ENCODE assay signal across 14 cellular contexts in the genomic region with DNA sequence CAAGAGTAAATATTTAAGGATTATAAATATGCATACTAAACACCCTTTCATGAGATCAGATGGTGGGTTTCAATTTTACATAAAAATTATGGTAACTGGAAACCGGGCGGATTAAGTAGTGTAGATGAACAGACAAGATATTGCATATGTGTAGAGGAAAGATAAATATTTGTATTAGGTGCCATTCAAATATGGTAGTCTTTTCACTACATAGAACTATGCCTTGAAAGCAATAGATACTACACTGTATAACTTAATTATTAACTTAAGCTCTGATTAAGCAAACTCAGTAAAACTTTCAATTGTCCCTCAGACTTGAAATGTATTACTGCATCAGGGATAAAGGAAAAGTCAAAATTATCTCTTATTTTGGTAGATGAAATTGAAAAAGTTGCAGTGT. TPM values are rescaled to one million over a fixed set of nuclear protein-coding genes. Genes with fewer than 3 reads are reported as not detected.
DNase-seq lines count a peak whose midpoint lies in the region; FAIRE-seq and TF ChIP-seq lines count a peak whose summit lies in the region.
"Had no signal": no experiment of that assay in that cellular context is flagged by ENCODE, and none has a peak within 500 bp of the region (broad histone marks: within the 10 kb centered on the region; RNA-seq: fewer than 3 reads in every experiment).

No MANE protein-coding gene starts in this region.

- no peak overlapping the region for H2BK120ac ChIP-seq in mesenchymal stem cell (ENCODE audit: low read depth, low read length)

- H3K4me2 ChIP-seq in astrocyte (ENCODE audit: low read length) = peak overlapping the region; percentile 89
- no peak overlapping the region for H3K4me2 ChIP-seq in mesenchymal stem cell (ENCODE audit: low read length, poor library complexity, severe bottlenecking)

- H3K4me3 ChIP-seq in astrocyte (ENCODE audit: insufficient read depth, low read depth, low read length) (peak overlapping the region; percentile 25), mesenchymal stem cell (ENCODE audit: insufficient read depth in 1 of 2, low read depth in 1 of 2, low read length in 2 of 2) (peak overlapping the region in 1 of 2 experiments; percentile 95), suprapubic skin (peak overlapping the region; percentile 59)
- H3K4me3 ChIP-seq: GM12878, lung had no signal

- TF ChIP-seq CTCF in astrocyte (IDR thresholded peaks at IDR 0.05; ENCODE audit: insufficient read depth, low read depth, low read length) = no peak
- TF ChIP-seq CTCF in suprapubic skin (IDR thresholded peaks at IDR 0.05) = no peak

- H3K4me1 ChIP-seq in astrocyte (ENCODE audit: insufficient read depth, low read length) (peaks cover 27% of the 10 kb centered on the region), mesenchymal stem cell (ENCODE audit: control insufficient read depth, insufficient read depth, low read depth, low read length) (peaks cover 10% of the 10 kb centered on the region), suprapubic skin (peaks cover 42% of the 10 kb centered on the region)

- no peak overlapping the region for H2BK12ac ChIP-seq in mesenchymal stem cell (ENCODE audit: low read length in 2 of 2)

- H3K9me3 ChIP-seq in astrocyte (ENCODE audit: insufficient read depth, low read depth, low read length) (no peaks in the 10 kb centered on the region), mesenchymal stem cell (ENCODE audit: control insufficient read depth, low read length) (no peaks in the 10 kb centered on the region), suprapubic skin (no peaks in the 10 kb centered on the region)
- H3K9me3 ChIP-seq: heart right ventricle had no signal

- peaks cover 58% of the 10 kb centered on the region for H3K79me2 ChIP-seq in astrocyte (ENCODE audit: insufficient read depth, low read length)

- no peak overlapping the region for H3K4ac ChIP-seq in mesenchymal stem cell (ENCODE audit: low read depth in 1 of 2, low read length in 2 of 2)

- H3K36me3 Mint-ChIP-seq in astrocyte (ENCODE audit: low read depth, unreplicated experiment) = peaks cover 6% of the 10 kb centered on the region
- H3K36me3 Mint-ChIP-seq: activated CD8-positive, alpha-beta memory T cell treated with anti-CD3 and anti-CD28 coated beads, Interleukin-2, amount 10 ng/mL, durations not matched to agents 7 days and 5 days had no signal

- H3K9ac ChIP-seq in astrocyte (ENCODE audit: low read length) = peak overlapping the region; percentile 12
- peak overlapping the region; percentile 96 for H3K9ac ChIP-seq in mesenchymal stem cell (ENCODE audit: low read length)

- WGBS in mesenchymal stem cell = no CpG with 5 or more reads among the region's 2 CpGs
- WGBS in suprapubic skin = 62% methylated on average over 2 of the region's 2 CpGs

- no peak for FAIRE-seq in astrocyte (lab: Jason Lieb, UNC)
- FAIRE-seq: GM12878 had no signal

- H2AFZ ChIP-seq in astrocyte (ENCODE audit: low read depth, low read length) (no peak overlapping the region), mesenchymal stem cell (ENCODE audit: low read depth, low read length) (no peak overlapping the region)

- no peak overlapping the region for H2BK15ac ChIP-seq in mesenchymal stem cell (ENCODE audit: low read depth, poor library complexity, severe bottlenecking)

- H3K36me3 ChIP-seq in astrocyte (ENCODE audit: insufficient read depth, low read length) (peaks cover 11% of the 10 kb centered on the region), mesenchymal stem cell (ENCODE audit: control insufficient read depth in 1 of 2, insufficient read depth in 2 of 2, low read depth in 1 of 2, low read length in 2 of 2) (peaks cover 15 to 28% of the 10 kb centered on the region in 2 experiments), suprapubic skin (peaks cover 6% of the 10 kb centered on the region)

- H3K4me1 Mint-ChIP-seq in astrocyte (ENCODE audit: low read depth, unreplicated experiment) = peaks cover 15% of the 10 kb centered on the region

- no peak overlapping the region for H4K91ac ChIP-seq in mesenchymal stem cell (ENCODE audit: low read length)

- no peak overlapping the region for H3K14ac ChIP-seq in mesenchymal stem cell (ENCODE audit: low read length in 2 of 2)

- no peaks in the 10 kb centered on the region for H3K27me3 ChIP-seq in astrocyte (ENCODE audit: insufficient read depth, low read length)
- no peaks in the 10 kb centered on the region for H3K27me3 ChIP-seq in mesenchymal stem cell (ENCODE audit: control insufficient read depth in 1 of 2, insufficient read depth in 1 of 2, low read length in 2 of 2)
- H3K27me3 ChIP-seq in suprapubic skin = no peaks in the 10 kb centered on the region

- H4K8ac ChIP-seq in mesenchymal stem cell (ENCODE audit: low read length) = no peak overlapping the region

- peaks cover 34% of the 10 kb centered on the region for H4K20me1 ChIP-seq in astrocyte (ENCODE audit: insufficient read depth, low read length)

- H3K79me1 ChIP-seq in mesenchymal stem cell (replicated peaks; ENCODE audit: low read length, poor library complexity, severe bottlenecking) = peaks cover 25% of the 10 kb centered on the region

- H3K27ac ChIP-seq in astrocyte (ENCODE audit: low read depth, low read length) (no peak overlapping the region), mesenchymal stem cell (ENCODE audit: low read length, poor library complexity, severe bottlenecking) (no peak overlapping the region), suprapubic skin (no peak overlapping the region)

- no peak overlapping the region for H3K23ac ChIP-seq in mesenchymal stem cell (ENCODE audit: low read length in 2 of 2)

- no peak overlapping the region for H3K27ac Mint-ChIP-seq in astrocyte (ENCODE audit: unreplicated experiment)
- H3K27ac Mint-ChIP-seq: activated CD8-positive, alpha-beta memory T cell treated with anti-CD3 and anti-CD28 coated beads, Interleukin-2, amount 10 ng/mL, durations not matched to agents 7 days and 5 days had no signal

- peak overlapping the region; percentile 92 for H3K4me3 Mint-ChIP-seq in astrocyte (ENCODE audit: unreplicated experiment)

- peak; percentile 15 for DNase-seq in NCI-H345 treated with DMSO at 0.1 percent for 48 hours (lab: John Stamatoyannopoulos, UW; ENCODE audit: unreplicated experiment)
- DNase-seq in NCI-H345 (lab: John Stamatoyannopoulos, UW) = no peak
- DNase-seq in astrocyte (ENCODE audit: low read depth) = no peak
- DNase-seq in mesenchymal stem cell = no peak
- DNase-seq in suprapubic skin (ENCODE audit: low spot score in 2 of 2) = no peak
- DNase-seq in H4 (ENCODE audit: low spot score) = no peak
- DNase-seq in stimulated activated naive CD4-positive, alpha-beta T cell (lab: John Stamatoyannopoulos, UW) = no peak
- DNase-seq in HuH-7 (ENCODE audit: low spot score) = no peak
- DNase-seq: activated CD8-positive, alpha-beta memory T cell treated with anti-CD3 and anti-CD28 coated beads, Interleukin-2, amount 10 ng/mL, durations not matched to agents 7 days and 5 days; DMS79 treated with DMSO at 0.1 percent for 48 hours; heart right ventricle; T1000 had no signal

- no peak overlapping the region for H3K18ac ChIP-seq in mesenchymal stem cell (ENCODE audit: low read depth in 1 of 2, low read length in 2 of 2)

- no peak for TF ChIP-seq POLR2A in suprapubic skin (IDR thresholded peaks at IDR 0.05)

- no peaks in the 10 kb centered on the region for H3K27me3 Mint-ChIP-seq in astrocyte (ENCODE audit: low read depth, unreplicated experiment)

- TF ChIP-seq EP300 in suprapubic skin (IDR thresholded peaks at IDR 0.05) = no peak

- H2BK5ac ChIP-seq in mesenchymal stem cell (ENCODE audit: low read depth, low read length, poor library complexity, severe bottlenecking) = no peak overlapping the region

- no peak overlapping the region for H2AK5ac ChIP-seq in mesenchymal stem cell (ENCODE audit: low read length, severe bottlenecking)

- H3K9me3 Mint-ChIP-seq in astrocyte (ENCODE audit: unreplicated experiment) = no peaks in the 10 kb centered on the region

RNA-seq across cellular contexts. Expression of a gene that starts 1.9 kb away (rescaled TPM):
- total RNA-seq in astrocyte = 30.1 and 30.2 TPM in 2 replicates
- polyA plus RNA-seq in mesenchymal stem cell (2013, experiment 1 of 2) = 15.5 TPM
- 15.8 TPM for polyA plus RNA-seq in mesenchymal stem cell (2013, experiment 2 of 2)
- total RNA-seq in suprapubic skin = 10 to 100 TPM; 33.2 to 71.1 (median 39.9) TPM
- 4.0 and 4.4 TPM in 2 replicates for total RNA-seq in H4 (2014; rRNA removed; shearing (Covaris generic))

RNA-seq across cellular contexts. Expression of a gene that starts 10.0 kb away (rescaled TPM):
- total RNA-seq in astrocyte (55.2 and 55.8 TPM in 2 replicates), suprapubic skin (10 to 100 TPM; 49.2 to 83.6 (median 59.9) TPM)
- polyA plus RNA-seq in mesenchymal stem cell (2013, experiment 1 of 2) = 39.7 TPM
- 40.1 TPM for polyA plus RNA-seq in mesenchymal stem cell (2013, experiment 2 of 2)
- total RNA-seq in H4 (2014; rRNA removed; shearing (Covaris generic)) = 56.8 and 68.6 TPM in 2 replicates
